ENCODE assay signal across 12 cellular contexts in genomic region chr1:164641353-164641730, GRCh38.
A peak's percentile ranks its signal among the peaks of the same experiment; 100 is the strongest.
DNase-seq lines count a peak whose midpoint lies in the region; TF ChIP-seq lines count a peak whose summit lies in the region.
"Had no signal": no experiment of that assay in that cellular context is flagged by ENCODE, and none has a peak within 500 bp of the region (broad histone marks: within the 10 kb centered on the region; RNA-seq: fewer than 3 reads in every experiment).

No MANE protein-coding gene starts in this region.

- peaks cover 25% of the 10 kb centered on the region for H3K36me3 Mint-ChIP-seq in progenitor cell of endocrine pancreas (ENCODE audit: insufficient read depth)
- H3K36me3 Mint-ChIP-seq: activated naive CD4-positive, alpha-beta T cell treated with anti-CD3 and anti-CD28 coated beads, Interleukin-2, amount 50 U/mL, for 72 hours had no signal

- no peak overlapping the region for H3K4me3 Mint-ChIP-seq in progenitor cell of endocrine pancreas (ENCODE audit: low read depth)

- H4K20me1 ChIP-seq in smooth muscle cell (ENCODE audit: low read depth), result peaks cover 11% of the 10 kb centered on the region
- H4K20me1 ChIP-seq: BLaER1 treated with 17β-estradiol and CSF1 and Interleukin-3, amounts not matched to agents 10 nM and 100 nM had no signal

- H3K4me3 ChIP-seq in SJCRH30 (no peak overlapping the region), foreskin fibroblast (ENCODE audit: low read depth in 1 of 2, low read length in 2 of 2) (no peak overlapping the region), smooth muscle cell (no peak overlapping the region), H7 (ENCODE audit: insufficient read depth, low read depth, low read length) (no peak overlapping the region)
- H3K4me3 ChIP-seq: BLaER1 treated with 17β-estradiol and CSF1 and Interleukin-3, amounts not matched to agents 10 nM and 100 nM; thoracic aorta had no signal

- no peak overlapping the region for H2AFZ ChIP-seq in smooth muscle cell (ENCODE audit: low read depth)

- H3K27ac ChIP-seq in SJCRH30 (peak overlapping the region; percentile 74), smooth muscle cell (ENCODE audit: low read depth) (peak overlapping the region; percentile 76)
- H3K27ac ChIP-seq: BLaER1 treated with 17β-estradiol and CSF1 and Interleukin-3, amounts not matched to agents 10 nM and 100 nM; thoracic aorta had no signal

- TF ChIP-seq CTCF in foreskin fibroblast (IDR thresholded peaks at IDR 0.05; ENCODE audit: low read depth, low read length) (no peak), smooth muscle cell (IDR thresholded peaks at IDR 0.05; ENCODE audit: borderline replicate concordance, insufficient read depth, poor library complexity, severe bottlenecking) (no peak), progenitor cell of endocrine pancreas (IDR thresholded peaks at IDR 0.05; ENCODE audit: unreplicated experiment) (no peak)

- DNase-seq in EH (ENCODE audit: low read depth) (peak; percentile 44), SJCRH30 (peak in 1 of 2 experiments; percentile 21), foreskin fibroblast (peak; percentile 44 to 67), smooth muscle cell (lab: John Stamatoyannopoulos, UW; ENCODE audit: unreplicated experiment) (no peak), progenitor cell of endocrine pancreas (ENCODE audit: low spot score, unreplicated experiment) (no peak), H7 (no peak), CD1c-positive myeloid dendritic cell (ENCODE audit: extremely low spot score) (no peak)
- no peak for DNase-seq in effector CD8-positive, alpha-beta T cell (lab: John Stamatoyannopoulos, UW)
- DNase-seq: NCI-H2227 treated with DMSO at 0.1 percent for 48 hours had no signal

- H3K9me3 ChIP-seq in SJCRH30 (replicated peaks) (no peaks in the 10 kb centered on the region), smooth muscle cell (replicated peaks; ENCODE audit: low read depth) (no peaks in the 10 kb centered on the region)
- H3K9me3 ChIP-seq: thoracic aorta had no signal

- H3K36me3 ChIP-seq in SJCRH30, result peaks cover 4% of the 10 kb centered on the region; the same call in 1 of the 2 replicates
- no peaks in the 10 kb centered on the region for H3K36me3 ChIP-seq in smooth muscle cell (ENCODE audit: low read depth)
- no peaks in the 10 kb centered on the region; the same call in 1 of the 2 replicates for H3K36me3 ChIP-seq in H7 (replicated peaks; ENCODE audit: control insufficient read depth, insufficient read depth, low read length)
- H3K36me3 ChIP-seq: BLaER1 treated with 17β-estradiol and CSF1 and Interleukin-3, amounts not matched to agents 10 nM and 100 nM; thoracic aorta had no signal

- H3K4me2 ChIP-seq in smooth muscle cell, result peak overlapping the region; percentile 40
- H3K4me2 ChIP-seq: BLaER1 treated with 17β-estradiol and CSF1 and Interleukin-3, amounts not matched to agents 10 nM and 100 nM had no signal

- no peaks in the 10 kb centered on the region for H3K27me3 ChIP-seq in SJCRH30
- H3K27me3 ChIP-seq in smooth muscle cell (ENCODE audit: low read depth), result no peaks in the 10 kb centered on the region
- no peaks in the 10 kb centered on the region for H3K27me3 ChIP-seq in H7 (ENCODE audit: control insufficient read depth, insufficient read depth, low read length)
- H3K27me3 ChIP-seq: BLaER1 treated with 17β-estradiol and CSF1 and Interleukin-3, amounts not matched to agents 10 nM and 100 nM had no signal

- WGBS in smooth muscle cell (ENCODE audit: low lambda C conversion rate), result 22% methylated on average over 5 of the region's 5 CpGs

- H3K9ac ChIP-seq in smooth muscle cell (ENCODE audit: low read depth), result peak overlapping the region; percentile 13
- H3K9ac ChIP-seq: BLaER1 treated with 17β-estradiol and CSF1 and Interleukin-3, amounts not matched to agents 10 nM and 100 nM had no signal

- no peaks in the 10 kb centered on the region for H3K27me3 Mint-ChIP-seq in progenitor cell of endocrine pancreas

- no peak overlapping the region for H3K27ac Mint-ChIP-seq in progenitor cell of endocrine pancreas
- H3K27ac Mint-ChIP-seq: activated naive CD4-positive, alpha-beta T cell treated with anti-CD3 and anti-CD28 coated beads, Interleukin-2, amount 50 U/mL, for 72 hours had no signal

- peaks cover 13% of the 10 kb centered on the region for H3F3A ChIP-seq in smooth muscle cell (ENCODE audit: low read depth)

- peaks cover 49% of the 10 kb centered on the region for H3K4me1 ChIP-seq in SJCRH30
- H3K4me1 ChIP-seq in smooth muscle cell (ENCODE audit: low read depth), result peaks cover 36% of the 10 kb centered on the region

- peaks cover 54% of the 10 kb centered on the region for H3K79me2 ChIP-seq in smooth muscle cell (ENCODE audit: low read depth)

- H3K9me3 Mint-ChIP-seq in progenitor cell of endocrine pancreas (ENCODE audit: low read depth), result no peaks in the 10 kb centered on the region
- H3K9me3 Mint-ChIP-seq: activated naive CD4-positive, alpha-beta T cell treated with anti-CD3 and anti-CD28 coated beads, Interleukin-2, amount 50 U/mL, for 72 hours had no signal

- peaks cover 28% of the 10 kb centered on the region for H3K4me1 Mint-ChIP-seq in progenitor cell of endocrine pancreas (ENCODE audit: low read depth)

Comparison
In these comparisons a context has a peak if more than half of its experiments do, and no peak if none do; other contexts are left out.
1. DNase-seq: peak in EH (single experiment) and foreskin fibroblast (2 of 2); none in smooth muscle cell (single experiment), progenitor cell of endocrine pancreas (single experiment), H7 (single experiment), effector CD8-positive, alpha-beta T cell (single experiment) and CD1c-positive myeloid dendritic cell (single experiment).